Comparison of ENCODE assay signal across 8 cellular contexts in genomic region chr14:95518045-95518751, GRCh38. TPM values are rescaled to one million over a fixed set of nuclear protein-coding genes. Genes with fewer than 3 reads are reported as not detected.
DNase-seq lines count a peak whose midpoint lies in the region; ATAC-seq and TF ChIP-seq lines count a peak whose summit lies in the region.

No MANE protein-coding gene starts in this region.

- H3K4me3 Mint-ChIP-seq in CD8-positive, alpha-beta memory T cell: peak overlapping the region; percentile 75 to 87 (median 81)
- H3K4me3 Mint-ChIP-seq in activated B cell treated with CpG ODN at 0.5 μM for 24 hours: peak overlapping the region; percentile 78

- H3K9me3 ChIP-seq in CD8-positive, alpha-beta memory T cell (ENCODE audit: low read length): no peaks in the 10 kb centered on the region
- no peaks in the 10 kb centered on the region for H3K9me3 ChIP-seq in lower lobe of right lung

- POLR2A ChIA-PET in CD8-positive, alpha-beta memory T cell (lab: Charles Lee): interaction anchor here (1.1 to 1.8 kb wide), 2 partner anchors 14 to 16 kb away, joined by 4 to 11 read pairs; partner anchors contain the start of gene GLRX5
- POLR2A ChIA-PET in activated B cell treated with CpG ODN at 0.5 μM for 24 hours (lab: Charles Lee): interaction anchor here (0.7 to 8.2 kb wide), 18 partner anchors 9 to 76 kb away, joined by 3 to 113 read pairs (median 4); partner anchors contain the start of gene GLRX5

- no peaks in the 10 kb centered on the region for H3K27me3 Mint-ChIP-seq in CD8-positive, alpha-beta memory T cell
- no peaks in the 10 kb centered on the region for H3K27me3 Mint-ChIP-seq in activated B cell treated with CpG ODN at 0.5 μM for 24 hours

- intact Hi-C loops in activated B cell treated with CpG ODN at 0.5 μM for 24 hours (cut with micrococcal nuclease) (loop anchor here (1.0 to 5.0 kb wide), 5 partner anchors 9 to 1551 kb away; partner anchors contain the start of gene DICER1), lower lobe of right lung (cut with DNase I) (no loop called here)

- DNase-seq in CD8-positive, alpha-beta memory T cell: no peak
- DNase-seq in activated B cell treated with CpG ODN at 0.5 μM for 24 hours: no peak
- no peak for DNase-seq in lower lobe of right lung
- DNase-seq in cerebellar cortex (ENCODE audit: low spot score): no peak
- no peak for DNase-seq in ecto neural progenitor cell (ENCODE audit: low spot score)
- no peak for DNase-seq in DMS153 treated with DMSO at 0.1 percent for 48 hours (lab: John Stamatoyannopoulos, UW; ENCODE audit: unreplicated experiment)
- no peak for DNase-seq in iPS-NIHi11 (ENCODE audit: low spot score)

- H3K27me3 ChIP-seq in CD8-positive, alpha-beta memory T cell (ENCODE audit: insufficient read depth, low read length, poor library complexity, severe bottlenecking): no peaks in the 10 kb centered on the region
- H3K27me3 ChIP-seq in lower lobe of right lung (ENCODE audit: low read depth): no peaks in the 10 kb centered on the region

- no peaks in the 10 kb centered on the region for H3K9me3 Mint-ChIP-seq in CD8-positive, alpha-beta memory T cell
- H3K9me3 Mint-ChIP-seq in activated B cell treated with CpG ODN at 0.5 μM for 24 hours: no peaks in the 10 kb centered on the region

- no peak for TF ChIP-seq CTCF in activated B cell treated with CpG ODN at 0.5 μM for 24 hours (IDR thresholded peaks at IDR 0.05)
- TF ChIP-seq CTCF in lower lobe of right lung (IDR thresholded peaks at IDR 0.05): no peak

- H3K36me3 Mint-ChIP-seq in CD8-positive, alpha-beta memory T cell: peaks cover 0 to 3% (median 0%) of the 10 kb centered on the region in 3 donors
- H3K36me3 Mint-ChIP-seq in activated B cell treated with CpG ODN at 0.5 μM for 24 hours (ENCODE audit: low read depth): peaks cover 12% of the 10 kb centered on the region

- peak; percentile 22 for ATAC-seq in HG03097 (IDR thresholded peaks at IDR 0.05; ENCODE audit: low FRiP score, unreplicated experiment)
- ATAC-seq in activated B cell treated with CpG ODN at 0.5 μM for 24 hours (ENCODE audit: low read depth): peak; percentile 7
- ATAC-seq in lower lobe of right lung: no peak

- peaks cover 87% of the 10 kb centered on the region for H3K4me1 ChIP-seq in CD8-positive, alpha-beta memory T cell (ENCODE audit: insufficient read depth, low read length)
- peaks cover 89% of the 10 kb centered on the region for H3K4me1 ChIP-seq in lower lobe of right lung

- no peak overlapping the region for H3K27ac ChIP-seq in CD8-positive, alpha-beta memory T cell (ENCODE audit: low read depth, low read length)
- H3K27ac ChIP-seq in lower lobe of right lung: peak overlapping the region; percentile 80

- H3K36me3 ChIP-seq in CD8-positive, alpha-beta memory T cell (ENCODE audit: insufficient read depth, low read length): no peaks in the 10 kb centered on the region
- H3K36me3 ChIP-seq in lower lobe of right lung: no peaks in the 10 kb centered on the region

- no peak overlapping the region for H3K4me3 ChIP-seq in CD8-positive, alpha-beta memory T cell (ENCODE audit: low read length)
- H3K4me3 ChIP-seq in lower lobe of right lung: no peak overlapping the region

- CTCF ChIA-PET in CD8-positive, alpha-beta memory T cell (lab: Charles Lee): interaction anchor here (0.9 to 1.5 kb wide), 7 partner anchors 9 to 90 kb away, joined by 3 to 7 read pairs (median 3); no protein-coding TSS in a partner anchor
- CTCF ChIA-PET in activated B cell treated with CpG ODN at 0.5 μM for 24 hours (lab: Charles Lee): interaction anchor here (0.9 to 3.4 kb wide), 7 partner anchors 9 to 91 kb away, joined by 3 to 15 read pairs (median 6); no protein-coding TSS in a partner anchor

- peaks cover 69 to 85% (median 80%) of the 10 kb centered on the region in 3 donors for H3K4me1 Mint-ChIP-seq in CD8-positive, alpha-beta memory T cell
- H3K4me1 Mint-ChIP-seq in activated B cell treated with CpG ODN at 0.5 μM for 24 hours: peaks cover 75% of the 10 kb centered on the region

- H3K27ac Mint-ChIP-seq in CD8-positive, alpha-beta memory T cell: peak overlapping the region; percentile 92 to 98 (median 94)
- H3K27ac Mint-ChIP-seq in activated B cell treated with CpG ODN at 0.5 μM for 24 hours: peak overlapping the region; percentile 93

RNA-seq across cellular contexts. Expression of gene SYNE3, which starts 1.7 kb away (rescaled TPM):
- 10 to 100 TPM; 37.6 to 39.7 TPM for total RNA-seq in CD8-positive, alpha-beta memory T cell
- polyA plus RNA-seq in CD8-positive, alpha-beta memory T cell: 4.3 TPM
- total RNA-seq in activated B cell treated with CpG ODN at 0.5 μM for 24 hours (95.6 and 104 TPM in 2 replicates), lower lobe of right lung (22.4 TPM)

RNA-seq across cellular contexts. Expression of gene GLRX5, which starts 16.7 kb away (rescaled TPM):
- 10 to 100 TPM; 52.9 to 54.6 TPM for total RNA-seq in CD8-positive, alpha-beta memory T cell
- polyA plus RNA-seq in CD8-positive, alpha-beta memory T cell: 72.9 TPM
- total RNA-seq in activated B cell treated with CpG ODN at 0.5 μM for 24 hours (20.5 and 22.4 TPM in 2 replicates), lower lobe of right lung (23.7 TPM)

Comparison
In these comparisons a context has a peak if more than half of its experiments do, and no peak if none do; other contexts are left out.
1. ATAC-seq: peak in HG03097 (single experiment) and activated B cell treated with CpG ODN at 0.5 μM for 24 hours (single experiment); none in lower lobe of right lung (0 of 2).